Comparison of ENCODE assay signal across 22 cellular contexts in the genomic region with DNA sequence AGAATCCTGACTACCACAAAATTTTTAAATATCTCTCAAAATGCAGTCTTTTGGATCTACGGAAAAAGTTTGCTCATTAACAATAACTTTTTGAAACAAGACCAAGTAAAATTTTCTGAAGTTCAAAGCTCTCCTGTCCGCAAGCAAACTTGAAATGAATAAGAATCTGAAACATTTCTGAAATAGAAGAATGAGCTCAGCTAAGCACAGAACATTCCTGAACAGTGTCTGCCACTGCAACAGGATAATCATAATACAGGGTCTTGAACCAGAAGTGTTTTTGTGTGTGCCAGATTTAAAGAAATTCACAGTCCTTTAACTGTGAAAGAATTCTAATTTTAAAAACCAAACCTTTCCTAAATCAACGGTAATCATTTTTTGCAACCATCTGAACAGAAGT.
"Had no signal": no experiment of that assay in that cellular context is flagged by ENCODE, and none has a peak within 500 bp of the region (broad histone marks: within the 10 kb centered on the region; RNA-seq: fewer than 3 reads in every experiment).

No MANE protein-coding gene starts in this region.

- H3K4me1 ChIP-seq: lower lobe of right lung, neural progenitor cell, right atrium auricular region had no signal

- H3K27ac Mint-ChIP-seq: immature natural killer cell; memory B cell; mesothelial cell of epicardium; natural killer cell treated with Interleukin-12 subunit alpha and Interleukin-12 subunit beta and Interleukin-15 and Interleukin-18, amount 100 ng/mL, for 72 hours; neural progenitor cell; stimulated activated memory B cell treated with anti-CD40 and anti-IgM and Interleukin-4, amounts not matched to agents 10 μg/mL and 1 μg/mL and 100 μg/mL, for 72 hours; stimulated activated naive CD8-positive, alpha-beta T cell treated with anti-CD3 and anti-CD28 coated beads, Interleukin-15, Interleukin-2, amounts not matched to agents 100 ng/mL and 50 ng/mL, for 24 hours had no signal

- H3K27me3 Mint-ChIP-seq: stimulated activated memory B cell treated with anti-CD40 and anti-IgM and Interleukin-4, amounts not matched to agents 10 μg/mL and 1 μg/mL and 100 μg/mL, for 72 hours had no signal

- DNase-seq: dermis blood vessel endothelial cell; esophagus squamous epithelium; foreskin fibroblast; glutamatergic neuron; immature natural killer cell; left ventricle myocardium inferior; lower lobe of right lung; nucleus accumbens; ovary; spleen; stimulated activated CD4-positive, alpha-beta T cell treated with anti-CD3 and anti-CD28 coated beads, Interleukin-15, amount 100 ng/mL, for 24 hours; stimulated activated CD4-positive, alpha-beta T cell treated with anti-CD3 and anti-CD28 coated beads, Interleukin-1b, Interleukin-23, amount 100 ng/mL, for 48 hours; stimulated activated CD4-positive, alpha-beta T cell treated with anti-CD3 and anti-CD28 coated beads, Interleukin-4, amount 100 ng/mL, for 24 hours; trophoblast cell had no signal

- ATAC-seq: gastroesophageal sphincter; lower lobe of right lung; natural killer cell treated with Interleukin-12 subunit alpha and Interleukin-12 subunit beta and Interleukin-15 and Interleukin-18, amount 100 ng/mL, for 72 hours; stimulated activated memory B cell treated with anti-CD40 and anti-IgM and Interleukin-4, amounts not matched to agents 10 μg/mL and 1 μg/mL and 100 μg/mL, for 72 hours had no signal

- H3K36me3 ChIP-seq: esophagus squamous epithelium, gastroesophageal sphincter, left ventricle myocardium inferior, lower lobe of right lung, neural progenitor cell, ovary, right atrium auricular region, spleen had no signal

- H3K9ac ChIP-seq: neural progenitor cell had no signal

- H3K36me3 Mint-ChIP-seq: memory B cell; mesothelial cell of epicardium; natural killer cell treated with Interleukin-12 subunit alpha and Interleukin-12 subunit beta and Interleukin-15 and Interleukin-18, amount 100 ng/mL, for 72 hours; neural progenitor cell; stimulated activated memory B cell treated with anti-CD40 and anti-IgM and Interleukin-4, amounts not matched to agents 10 μg/mL and 1 μg/mL and 100 μg/mL, for 72 hours had no signal

- H3K9me3 Mint-ChIP-seq: immature natural killer cell; memory B cell; mesothelial cell of epicardium; neural progenitor cell; stimulated activated memory B cell treated with anti-CD40 and anti-IgM and Interleukin-4, amounts not matched to agents 10 μg/mL and 1 μg/mL and 100 μg/mL, for 72 hours; stimulated activated naive CD8-positive, alpha-beta T cell treated with anti-CD3 and anti-CD28 coated beads, Interleukin-15, Interleukin-2, amounts not matched to agents 100 ng/mL and 50 ng/mL, for 24 hours had no signal

- H3K4me3 ChIP-seq: esophagus squamous epithelium, gastroesophageal sphincter, left ventricle myocardium inferior, lower lobe of right lung, neural progenitor cell, ovary, right atrium auricular region, spleen had no signal

- H3K27me3 ChIP-seq: esophagus squamous epithelium, gastroesophageal sphincter, neural progenitor cell, ovary, right atrium auricular region, spleen had no signal

- H3K9me3 ChIP-seq: esophagus squamous epithelium, gastroesophageal sphincter, left ventricle myocardium inferior, lower lobe of right lung, ovary, right atrium auricular region, spleen had no signal

- H3K4me3 Mint-ChIP-seq: immature natural killer cell; memory B cell; mesothelial cell of epicardium; natural killer cell treated with Interleukin-12 subunit alpha and Interleukin-12 subunit beta and Interleukin-15 and Interleukin-18, amount 100 ng/mL, for 72 hours; neural progenitor cell; stimulated activated memory B cell treated with anti-CD40 and anti-IgM and Interleukin-4, amounts not matched to agents 10 μg/mL and 1 μg/mL and 100 μg/mL, for 72 hours; stimulated activated naive CD8-positive, alpha-beta T cell treated with anti-CD3 and anti-CD28 coated beads, Interleukin-15, Interleukin-2, amounts not matched to agents 100 ng/mL and 50 ng/mL, for 24 hours had no signal

- H3K27ac ChIP-seq: esophagus squamous epithelium, left ventricle myocardium inferior, lower lobe of right lung, neural progenitor cell, ovary, right atrium auricular region, spleen had no signal

- H3K4me1 Mint-ChIP-seq: mesothelial cell of epicardium, neural progenitor cell had no signal
